15 cellular contexts compared by ENCODE assay signal in the genomic region with DNA sequence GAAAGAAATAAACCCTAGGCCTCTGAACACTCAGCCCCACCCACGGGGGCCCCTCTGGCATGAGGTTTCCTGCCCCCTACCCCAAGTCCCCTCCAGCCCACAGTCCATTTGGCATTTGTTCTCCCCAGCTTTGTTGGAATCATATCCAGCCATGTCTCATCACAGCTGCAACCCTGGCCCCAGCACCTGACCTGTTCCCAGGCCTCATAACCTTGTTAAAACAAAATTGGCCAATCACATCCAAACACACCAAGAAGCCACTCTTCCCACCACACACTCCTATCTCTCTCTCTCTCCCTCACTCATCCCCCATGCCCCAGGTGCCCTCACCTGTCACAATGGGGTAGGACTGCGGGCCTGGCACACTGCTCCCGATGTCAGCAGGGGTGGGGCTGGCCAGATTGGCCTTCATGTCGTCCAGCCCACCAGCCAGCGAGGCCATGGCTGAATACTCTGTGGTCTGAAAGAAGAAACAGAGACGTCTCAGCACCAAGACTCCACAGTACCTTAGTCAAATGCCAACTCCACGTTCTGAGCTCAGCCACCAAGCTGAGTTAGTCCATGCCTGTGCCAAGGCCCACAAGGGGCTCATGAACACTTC.
DNase-seq lines count a peak whose midpoint lies in the region; ATAC-seq, FAIRE-seq and TF ChIP-seq lines count a peak whose summit lies in the region.
"Had no signal": no experiment of that assay in that cellular context is flagged by ENCODE, and none has a peak within 500 bp of the region (broad histone marks: within the 10 kb centered on the region; RNA-seq: fewer than 3 reads in every experiment).

No MANE protein-coding gene starts in this region.

- H3K79me2 ChIP-seq in HCT116 (ENCODE audit: insufficient read depth, low read length) (no peaks in the 10 kb centered on the region), smooth muscle cell (ENCODE audit: low read depth) (no peaks in the 10 kb centered on the region)

- H4K20me1 ChIP-seq in HCT116 (ENCODE audit: insufficient read depth), result no peaks in the 10 kb centered on the region
- no peaks in the 10 kb centered on the region for H4K20me1 ChIP-seq in smooth muscle cell (ENCODE audit: low read depth)

- H3K4me3 ChIP-seq in HCT116 (replicated peaks in 1 of 2; ENCODE audit: low read depth in 1 of 2, low read length in 2 of 2), result no peak overlapping the region
- no peak overlapping the region for H3K4me3 ChIP-seq in smooth muscle cell
- H3K4me3 ChIP-seq: SJSA1 had no signal

- no peaks in the 10 kb centered on the region for H3F3A ChIP-seq in smooth muscle cell (ENCODE audit: low read depth)

- POLR2A ChIA-PET in HCT116 (lab: Charles Lee), result interaction anchor here (1.1 kb wide), 1 partner anchor 12 kb away, joined by 3 read pairs; no protein-coding TSS in a partner anchor

- WGBS in smooth muscle cell (ENCODE audit: low lambda C conversion rate), result 86% methylated on average over 7 of the region's 7 CpGs

- H3K27ac ChIP-seq in HCT116 (ENCODE audit: low read depth, low read length), result no peak overlapping the region
- no peak overlapping the region for H3K27ac ChIP-seq in smooth muscle cell (ENCODE audit: low read depth)
- H3K27ac ChIP-seq: SJSA1 had no signal

- RAD21 ChIA-PET in HCT116 (lab: Charles Lee; ENCODE audit: low non-redundant PET in 1 of 2, low total read pairs in 2 of 2, uncharacterized antibody in 2 of 2, unreplicated experiment in 2 of 2), result no interaction called here

- FAIRE-seq in GM19239 (lab: Jason Lieb, UNC), result no peak

- ATAC-seq in HCT116, result no peak
- ATAC-seq in GM18867 (IDR thresholded peaks at IDR 0.05; ENCODE audit: unreplicated experiment), result no peak

- H3K9ac ChIP-seq in HCT116 (ENCODE audit: low read length), result no peak overlapping the region
- no peak overlapping the region for H3K9ac ChIP-seq in smooth muscle cell (ENCODE audit: low read depth)

- H3K27me3 ChIP-seq in HCT116 (ENCODE audit: insufficient read depth, low read length) (peaks cover 3% of the 10 kb centered on the region; the same call in 1 of the 2 replicates), smooth muscle cell (ENCODE audit: low read depth) (peaks cover 11% of the 10 kb centered on the region)
- H3K27me3 ChIP-seq: SJSA1 had no signal

- no peak overlapping the region for H3K4me3 Mint-ChIP-seq in T-helper 1 cell treated with Interleukin-12 subunit alpha and Interleukin-12 subunit beta and Interleukin-4 antibody, amounts not matched to agents 30 μg/mL and 1 μg/mL, for 36 hours

- no TSS peak for BruUV-seq in HCT116 (replicated peaks; lab: Mats Ljungman, UMichigan)

- no peaks in the 10 kb centered on the region for H3K27me3 Mint-ChIP-seq in T-helper 1 cell treated with Interleukin-12 subunit alpha and Interleukin-12 subunit beta and Interleukin-4 antibody, amounts not matched to agents 30 μg/mL and 1 μg/mL, for 36 hours (ENCODE audit: low read depth)

- H3K9me3 ChIP-seq in HCT116 (ENCODE audit: control insufficient read depth in 1 of 2, insufficient read depth in 1 of 2, low read depth in 1 of 2, low read length in 2 of 2) (no peaks in the 10 kb centered on the region), smooth muscle cell (replicated peaks; ENCODE audit: low read depth) (no peaks in the 10 kb centered on the region)
- H3K9me3 ChIP-seq: SJSA1 had no signal

- H3K4me2 ChIP-seq in HCT116 (ENCODE audit: low read length), result peak overlapping the region; percentile 69
- peak overlapping the region; percentile 2 for H3K4me2 ChIP-seq in smooth muscle cell

- TF ChIP-seq RAD21 in HCT116 (IDR thresholded peaks at IDR 0.05; ENCODE audit: low read depth), result no peak

- no peak for TF ChIP-seq CTCF in HCT116 (IDR thresholded peaks at IDR 0.05 in 2 of 3, conservative IDR thresholded peaks at IDR 0.05 in 1 of 3; ENCODE audit: borderline replicate concordance in 1 of 3, insufficient read depth in 1 of 3, low read depth in 2 of 3, low read length in 2 of 3)
- TF ChIP-seq CTCF in smooth muscle cell (IDR thresholded peaks at IDR 0.05; ENCODE audit: borderline replicate concordance, insufficient read depth, poor library complexity, severe bottlenecking), result no peak

- intact Hi-C loops in HCT116 (cut with micrococcal nuclease), result no loop called here

- CTCF ChIA-PET in HCT116 (lab: Charles Lee), result no interaction called here

- H2AFZ ChIP-seq in HCT116 (ENCODE audit: low read depth, low read length, poor library complexity, severe bottlenecking) (no peak overlapping the region), smooth muscle cell (ENCODE audit: low read depth) (no peak overlapping the region)

- H3K4me1 Mint-ChIP-seq in T-helper 1 cell treated with Interleukin-12 subunit alpha and Interleukin-12 subunit beta and Interleukin-4 antibody, amounts not matched to agents 30 μg/mL and 1 μg/mL, for 36 hours (ENCODE audit: low read depth), result peaks cover 31% of the 10 kb centered on the region

- H3K4me1 ChIP-seq in HCT116 (ENCODE audit: control insufficient read depth in 1 of 2, insufficient read depth in 2 of 2, low read length in 2 of 2) (peaks cover 21 to 41% of the 10 kb centered on the region in 2 experiments), smooth muscle cell (ENCODE audit: low read depth) (no peaks in the 10 kb centered on the region)

- no peaks in the 10 kb centered on the region for H3K36me3 ChIP-seq in HCT116 (ENCODE audit: control insufficient read depth in 1 of 2, insufficient read depth in 2 of 2, low read length in 2 of 2)
- no peaks in the 10 kb centered on the region for H3K36me3 ChIP-seq in smooth muscle cell (ENCODE audit: low read depth)
- H3K36me3 ChIP-seq: SJSA1 had no signal

- peaks cover 3% of the 10 kb centered on the region for H3K36me3 Mint-ChIP-seq in T-helper 1 cell treated with Interleukin-12 subunit alpha and Interleukin-12 subunit beta and Interleukin-4 antibody, amounts not matched to agents 30 μg/mL and 1 μg/mL, for 36 hours (ENCODE audit: low read depth)

- H3K9me2 ChIP-seq in HCT116 (ENCODE audit: insufficient read depth), result no peaks in the 10 kb centered on the region

- peak overlapping the region; percentile 34 for H3K27ac Mint-ChIP-seq in T-helper 1 cell treated with Interleukin-12 subunit alpha and Interleukin-12 subunit beta and Interleukin-4 antibody, amounts not matched to agents 30 μg/mL and 1 μg/mL, for 36 hours

- DNase-seq in T-helper 1 cell (no peak), HCT116 (ENCODE audit: low read depth, low spot score) (no peak), astrocyte of the hippocampus (ENCODE audit: low read depth, low spot score) (peak; percentile 27), smooth muscle cell (lab: John Stamatoyannopoulos, UW; ENCODE audit: unreplicated experiment) (no peak), GM19239 (ENCODE audit: insufficient read length, low spot score) (no peak)
- no peak for DNase-seq in activated CD4-positive, alpha-beta T cell treated with anti-CD3 and anti-CD28 coated beads, Interleukin-2, amount 50 U/mL, for 48 hours
- DNase-seq: DMS79, IMR-90, MV-4-11, NCI-H1417 treated with DMSO at 0.1 percent for 48 hours, NCI-H524, RPMI8226 had no signal

- H3K9me3 Mint-ChIP-seq in T-helper 1 cell treated with Interleukin-12 subunit alpha and Interleukin-12 subunit beta and Interleukin-4 antibody, amounts not matched to agents 30 μg/mL and 1 μg/mL, for 36 hours, result no peaks in the 10 kb centered on the region

- TF ChIP-seq POLR2A in HCT116 (IDR thresholded peaks at IDR 0.05; ENCODE audit: borderline replicate concordance, extremely low read depth, insufficient read depth, insufficient read length), result no peak

TF ChIP-seq in HCT116, 20 proteins besides CTCF, POLR2A, EP300 and RAD21:
- TF ChIP-seq ELF1 (IDR thresholded peaks at IDR 0.05; ENCODE audit: borderline replicate concordance, low read depth) (no peak), SP1 (IDR thresholded peaks at IDR 0.05; ENCODE audit: low read depth) (no peak), EGR1 (IDR thresholded peaks at IDR 0.05; ENCODE audit: low read depth) (no peak), ZFX (IDR thresholded peaks at IDR 0.05) (no peak), FOSL1 (IDR thresholded peaks at IDR 0.05; ENCODE audit: low read depth) (no peak)
- TF ChIP-seq, protein P1, sequence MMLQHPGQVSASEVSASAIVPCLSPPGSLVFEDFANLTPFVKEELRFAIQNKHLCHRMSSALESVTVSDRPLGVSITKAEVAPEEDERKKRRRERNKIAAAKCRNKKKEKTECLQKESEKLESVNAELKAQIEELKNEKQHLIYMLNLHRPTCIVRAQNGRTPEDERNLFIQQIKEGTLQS (IDR thresholded peaks at IDR 0.05), result no peak
